In the genomic region with DNA sequence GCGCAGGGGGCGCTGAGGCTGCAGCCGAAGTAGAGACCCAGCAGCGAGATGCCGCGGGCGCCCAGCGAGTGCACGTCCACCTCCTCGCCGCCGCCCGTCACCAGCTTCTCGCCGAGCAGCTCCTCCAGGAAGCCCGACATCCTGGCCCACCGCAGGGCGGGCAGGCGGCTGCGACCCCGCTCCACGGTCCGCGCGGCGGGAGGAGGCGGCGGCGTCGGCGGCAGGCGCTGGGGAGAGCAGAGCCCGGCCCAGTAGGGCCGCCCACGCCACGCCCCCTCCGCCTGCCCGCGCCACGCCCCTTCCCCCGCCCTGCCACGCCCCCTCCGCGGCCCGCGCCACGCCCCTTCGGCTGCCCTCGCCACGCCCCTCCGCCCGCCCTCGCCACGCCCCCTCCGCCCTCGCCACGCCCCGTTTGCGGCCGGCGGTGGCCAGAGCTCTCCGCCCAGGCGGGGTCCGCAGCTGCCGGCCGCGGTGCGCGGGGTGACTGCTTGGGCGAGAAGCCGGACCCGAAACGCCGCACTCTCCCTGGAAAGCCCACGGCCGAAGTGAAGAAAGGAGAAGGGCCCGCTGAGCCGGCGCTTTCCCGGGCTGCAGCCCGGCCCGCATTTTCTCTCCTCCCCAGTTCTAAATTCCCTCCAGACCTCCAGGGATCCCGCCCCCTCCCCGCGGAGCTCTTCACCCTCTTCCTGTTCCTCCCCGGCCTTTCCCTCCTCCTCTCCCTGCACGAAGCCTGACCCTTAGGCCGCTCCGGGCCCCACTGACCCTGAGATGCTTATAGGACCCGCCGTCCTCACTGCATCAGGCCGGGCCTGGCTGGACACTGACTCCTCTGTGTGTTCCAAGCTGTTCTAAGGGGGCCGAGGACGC, we compare ENCODE assay signal across 8 cellular contexts. TPM values are rescaled to one million over a fixed set of nuclear protein-coding genes. Genes with fewer than 3 reads are reported as not detected.
A peak's percentile ranks its signal among the peaks of the same experiment; 100 is the strongest.
DNase-seq lines count a peak whose midpoint lies in the region; ATAC-seq and TF ChIP-seq lines count a peak whose summit lies in the region.

A gene (minus strand): TSS at position 238 of the 867 bp plus-strand sequence.

- H3K79me2 ChIP-seq in hepatocyte: peaks cover 41% of the 10 kb centered on the region

- WGBS in hepatocyte (ENCODE audit: low lambda C conversion rate, missing lambda C conversion rate): 4% methylated on average over 36 of the region's 94 CpGs
- WGBS in aorta, 2 donors: 2 to 4% methylated on average over 32 to 94 of the region's 94 CpGs

- peak; percentile 78 for DNase-seq in DMS53 (lab: John Stamatoyannopoulos, UW)
- peak; percentile 55 for DNase-seq in M059J (ENCODE audit: low read depth)
- peak; percentile 95 for DNase-seq in T-helper 9 cell
- peak in 1 of 2 donors; percentile 87 for DNase-seq in ascending aorta (ENCODE audit: low spot score in 2 of 2)
- peak; percentile 95 for DNase-seq in hepatocyte (ENCODE audit: low spot score)
- DNase-seq in retinal pigment epithelial cell (ENCODE audit: low read depth): no peak
- peak; percentile 90 to 97 for DNase-seq in aorta

- H3K9me3 ChIP-seq in ascending aorta: no peaks in the 10 kb centered on the region
- H3K9me3 ChIP-seq in hepatocyte (ENCODE audit: low read depth): no peaks in the 10 kb centered on the region
- no peaks in the 10 kb centered on the region for H3K9me3 ChIP-seq in aorta (ENCODE audit: control insufficient read depth, low read length)

- H3K27me3 ChIP-seq in ascending aorta: peaks cover 5% of the 10 kb centered on the region
- H3K27me3 ChIP-seq in hepatocyte: no peaks in the 10 kb centered on the region
- no peaks in the 10 kb centered on the region for H3K27me3 ChIP-seq in aorta (ENCODE audit: control insufficient read depth in 1 of 2, insufficient read depth in 2 of 2, low read length in 1 of 2)

- peaks cover 25% of the 10 kb centered on the region for H4K20me1 ChIP-seq in hepatocyte (ENCODE audit: insufficient read depth, poor library complexity, severe bottlenecking)

- intact Hi-C loops in ascending aorta (cut with DNase I) (loop anchor here (2.0 to 5.0 kb wide), 2 partner anchors 97 to 569 kb away; a partner anchor contains a TSS), aorta (cut with DNase I) (loop anchor here (5.0 to 10.0 kb wide), 3 partner anchors 95 to 567 kb away; a partner anchor contains a TSS)

- ATAC-seq in GM21825 (IDR thresholded peaks at IDR 0.05; ENCODE audit: unreplicated experiment) (peak; percentile 58), aorta (ENCODE audit: low FRiP score) (peak; percentile 95)

- TF ChIP-seq CTCF in ascending aorta (IDR thresholded peaks at IDR 0.05) (peak in 2 of 3 experiments; percentile 11 to 17), hepatocyte (IDR thresholded peaks at IDR 0.05; ENCODE audit: poor library complexity) (peak; percentile 16), retinal pigment epithelial cell (conservative IDR thresholded peaks at IDR 0.05; ENCODE audit: low read depth, low read length) (peak; percentile 26)

- peak within 1 kb of the TSS; percentile 58 to 82 for H3K4me3 ChIP-seq in ascending aorta
- peak within 1 kb of the TSS; percentile 99 for H3K4me3 ChIP-seq in hepatocyte
- peak within 1 kb of the TSS; percentile 87 for H3K4me3 ChIP-seq in retinal pigment epithelial cell (ENCODE audit: low read length)
- peak within 1 kb of the TSS; percentile 49 to 64 for H3K4me3 ChIP-seq in aorta (ENCODE audit: low read length in 2 of 2)

- H3K4me2 ChIP-seq in hepatocyte: peak within 1 kb of the TSS; percentile 94

- H3K36me3 ChIP-seq in ascending aorta: no peaks in the 10 kb centered on the region
- H3K36me3 ChIP-seq in hepatocyte (replicated peaks; ENCODE audit: insufficient read depth, low read depth): no peaks in the 10 kb centered on the region
- no peaks in the 10 kb centered on the region for H3K36me3 ChIP-seq in aorta (ENCODE audit: control insufficient read depth in 1 of 2, insufficient read depth in 2 of 2, low read length in 1 of 2)

- no peaks in the 10 kb centered on the region for H3K9me2 ChIP-seq in hepatocyte (replicated peaks; ENCODE audit: insufficient read depth)

- peaks cover 10 to 11% of the 10 kb centered on the region in 2 donors for H3K4me1 ChIP-seq in ascending aorta
- H3K4me1 ChIP-seq in hepatocyte (ENCODE audit: insufficient read depth): peaks cover 26% of the 10 kb centered on the region
- no peaks in the 10 kb centered on the region for H3K4me1 ChIP-seq in aorta (ENCODE audit: control insufficient read depth in 1 of 2, insufficient read depth in 2 of 2, low read length in 2 of 2)

- peak within 1 kb of the TSS; percentile 70 to 77 for H3K27ac ChIP-seq in ascending aorta
- peak within 1 kb of the TSS; percentile 94 for H3K27ac ChIP-seq in hepatocyte
- peak within 1 kb of the TSS in 1 of 2 donors; percentile 4 for H3K27ac ChIP-seq in aorta (ENCODE audit: low read depth in 1 of 2, low read length in 2 of 2)

- peak within 1 kb of the TSS; percentile 86 for H2AFZ ChIP-seq in hepatocyte

RNA-seq across cellular contexts. Expression of the gene that starts here (rescaled TPM):
- 22.6 and 32.8 TPM in 2 replicates for total RNA-seq in M059J (2014; rRNA removed; shearing (Covaris generic))
- total RNA-seq in ascending aorta (67.3 TPM), hepatocyte (55.0 and 58.7 TPM in 2 replicates), aorta (10 to 100 TPM; 23.4 to 41.0 TPM)
- polyA plus RNA-seq in hepatocyte (74.1 and 88.0 TPM in 2 replicates), aorta (10 to 100 TPM; 13.0 to 20.4 TPM)
